8 cellular contexts compared by ENCODE assay signal in genomic region chr19:51368366-51369282, GRCh38. TPM values are rescaled to one million over a fixed set of nuclear protein-coding genes. Genes with fewer than 3 reads are reported as not detected.
DNase-seq lines count a peak whose midpoint lies in the region; ATAC-seq and TF ChIP-seq lines count a peak whose summit lies in the region.

Gene CLDND2 (minus strand): TSS chr19:51369003. CDS start chr19:51368577, 426 bp downstream.

- no peak for ATAC-seq in heart left ventricle

- TF ChIP-seq POLR2A in heart left ventricle (IDR thresholded peaks at IDR 0.05), result no peak

- H3K9me3 ChIP-seq in heart left ventricle (no peaks in the 10 kb centered on the region), skeletal muscle satellite cell (replicated peaks; ENCODE audit: low read length) (no peaks in the 10 kb centered on the region)

- peak; percentile 66 for DNase-seq in activated CD4-positive, alpha-beta T cell treated with anti-CD3 and anti-CD28 coated beads, Interleukin-2, amount 10 ng/mL, durations not matched to agents 24 days and 14 days
- DNase-seq in activated CD4-positive, alpha-beta T cell treated with anti-CD3 and anti-CD28 coated beads for 1 hour, result no peak
- DNase-seq in heart left ventricle (no peak), HT-29 (ENCODE audit: low spot score) (no peak), NCI-H187 treated with DMSO at 0.1 percent for 48 hours (lab: John Stamatoyannopoulos, UW) (no peak), 8988T (no peak)

- no peaks in the 10 kb centered on the region for H3K36me3 ChIP-seq in heart left ventricle
- no peaks in the 10 kb centered on the region for H3K36me3 ChIP-seq in skeletal muscle satellite cell (ENCODE audit: insufficient read depth, low read length)

- no peaks in the 10 kb centered on the region for H3K9me3 Mint-ChIP-seq in activated CD4-positive, alpha-beta T cell treated with anti-CD3 and anti-CD28 coated beads, Interleukin-2, amount 10 ng/mL, durations not matched to agents 24 days and 14 days

- CTCF ChIA-PET in activated CD8-positive, alpha-beta memory T cell treated with anti-CD3 and anti-CD28 coated beads for 36 hours (lab: Charles Lee), result interaction anchor here (0.6 to 1.5 kb wide), 10 partner anchors 11 to 252 kb away, joined by 3 to 7 read pairs (median 4); no protein-coding TSS in a partner anchor

- intact Hi-C loops in activated CD4-positive, alpha-beta T cell treated with anti-CD3 and anti-CD28 coated beads, Interleukin-2, amount 10 ng/mL, durations not matched to agents 24 days and 14 days (cut with micrococcal nuclease), result loop anchor here (5.0 kb wide), 1 partner anchor 261 kb away; the partner anchor contains the start of gene CTU1
- intact Hi-C loops in heart left ventricle (cut with DNase I), result loop anchor here in 4 of 10 donors (2.0 to 10.0 kb wide), 4 partner anchors 24 to 426 kb away; partner anchors contain the start of gene FPR3 (in 1 of the 4)

- H3K4me1 Mint-ChIP-seq in activated CD4-positive, alpha-beta T cell treated with anti-CD3 and anti-CD28 coated beads, Interleukin-2, amount 10 ng/mL, durations not matched to agents 24 days and 14 days, result peaks cover 59% of the 10 kb centered on the region

- H3K27ac ChIP-seq in heart left ventricle, result peak within 1 kb of the TSS; percentile 61 to 98 (median 95)

- peak within 1 kb of the TSS; percentile 98 for H3K27ac Mint-ChIP-seq in activated CD4-positive, alpha-beta T cell treated with anti-CD3 and anti-CD28 coated beads, Interleukin-2, amount 10 ng/mL, durations not matched to agents 24 days and 14 days

- H3K4me3 ChIP-seq in heart left ventricle (peak within 1 kb of the TSS; percentile 61 to 94 (median 78)), skeletal muscle satellite cell (ENCODE audit: low read length) (peak within 1 kb of the TSS; percentile 96)

- peaks cover 61% of the 10 kb centered on the region for H3K36me3 Mint-ChIP-seq in activated CD4-positive, alpha-beta T cell treated with anti-CD3 and anti-CD28 coated beads, Interleukin-2, amount 10 ng/mL, durations not matched to agents 24 days and 14 days (ENCODE audit: low read depth)

- H3K9ac ChIP-seq in skeletal muscle satellite cell (ENCODE audit: low read depth, low read length), result peak within 1 kb of the TSS; percentile 87

- POLR2A ChIA-PET in activated CD8-positive, alpha-beta memory T cell treated with anti-CD3 and anti-CD28 coated beads for 36 hours (lab: Charles Lee), result interaction anchor here (0.6 to 1.4 kb wide), 6 partner anchors 10 to 80 kb away, joined by 3 to 15 read pairs (median 4); no protein-coding TSS in a partner anchor

- H3K27me3 Mint-ChIP-seq in activated CD4-positive, alpha-beta T cell treated with anti-CD3 and anti-CD28 coated beads, Interleukin-2, amount 10 ng/mL, durations not matched to agents 24 days and 14 days, result no peaks in the 10 kb centered on the region

- 65 to 71% (median 67%) methylated on average over 20 to 23 of the region's 23 CpGs for WGBS in heart left ventricle, 4 donors

- H3K27me3 ChIP-seq in heart left ventricle, result no peaks in the 10 kb centered on the region
- H3K27me3 ChIP-seq in skeletal muscle satellite cell (ENCODE audit: control insufficient read depth, insufficient read depth, low read length), result no peaks in the 10 kb centered on the region

- TF ChIP-seq CTCF in heart left ventricle (IDR thresholded peaks at IDR 0.05), result no peak

- H3K4me3 Mint-ChIP-seq in activated CD4-positive, alpha-beta T cell treated with anti-CD3 and anti-CD28 coated beads, Interleukin-2, amount 10 ng/mL, durations not matched to agents 24 days and 14 days, result peak within 1 kb of the TSS; percentile 98

- peak within 1 kb of the TSS; percentile 92 for H3K4me2 ChIP-seq in skeletal muscle satellite cell (ENCODE audit: low read length)

- H3K4me1 ChIP-seq in heart left ventricle, result peaks cover 2 to 47% (median 19%) of the 10 kb centered on the region in 12 donors
- peaks cover 27% of the 10 kb centered on the region for H3K4me1 ChIP-seq in skeletal muscle satellite cell (ENCODE audit: control insufficient read depth, insufficient read depth, low read length)

RNA-seq across cellular contexts. Expression of gene CLDND2, which starts in this region (rescaled TPM):
- 18.7 and 19.6 TPM in 2 replicates for total RNA-seq in activated CD4-positive, alpha-beta T cell treated with anti-CD3 and anti-CD28 coated beads, Interleukin-2, amount 10 ng/mL, durations not matched to agents 24 days and 14 days
- total RNA-seq in activated CD8-positive, alpha-beta memory T cell treated with anti-CD3 and anti-CD28 coated beads for 36 hours, result 10 to 100 TPM; 21.6 to 22.3 TPM
- 1 to 10 TPM in 3 of 9 donors, under 1 TPM in 3, not detected in 3; 0.46 to 2.3 (median 0.92) TPM for total RNA-seq in heart left ventricle
- not detected for polyA plus RNA-seq in heart left ventricle
- not detected in 2 replicates for total RNA-seq in skeletal muscle satellite cell (2012; rRNA removed)
- 0.81 and 1.8 TPM in 2 replicates for total RNA-seq in HT-29 (2014; rRNA removed; shearing (Covaris generic))
